In genomic region chr19:15210323-15210774, GRCh38 we compare ENCODE assay signal across 11 cellular contexts. TPM values are rescaled to one million over a fixed set of nuclear protein-coding genes. Genes with fewer than 3 reads are reported as not detected.
DNase-seq lines count a peak whose midpoint lies in the region; ATAC-seq and TF ChIP-seq lines count a peak whose summit lies in the region.
"Had no signal": no experiment of that assay in that cellular context is flagged by ENCODE, and none has a peak within 500 bp of the region (broad histone marks: within the 10 kb centered on the region; RNA-seq: fewer than 3 reads in every experiment).

No MANE protein-coding gene starts in this region.

- ATAC-seq in GM21825 (IDR thresholded peaks at IDR 0.05; ENCODE audit: unreplicated experiment), result no peak

- no peak for TF ChIP-seq CTCF in fibroblast of the aortic adventitia (IDR thresholded peaks at IDR 0.05; ENCODE audit: insufficient read depth, low read length)

- POLR2A ChIA-PET in activated CD4-positive, alpha-beta memory T cell treated with anti-CD3 and anti-CD28 coated beads, Interleukin-2, amount 10 ng/mL, durations not matched to agents 7 days and 5 days (lab: Charles Lee), result no interaction called here

- H3K4me1 Mint-ChIP-seq in activated CD4-positive, alpha-beta memory T cell treated with anti-CD3 and anti-CD28 coated beads, Interleukin-2, amount 10 ng/mL, durations not matched to agents 7 days and 5 days, result no peaks in the 10 kb centered on the region
- H3K4me1 Mint-ChIP-seq: activated B cell treated with CpG ODN at 0.5 μM for 24 hours, memory B cell had no signal

- no peak overlapping the region for H3K27ac Mint-ChIP-seq in activated CD4-positive, alpha-beta memory T cell treated with anti-CD3 and anti-CD28 coated beads, Interleukin-2, amount 10 ng/mL, durations not matched to agents 7 days and 5 days
- H3K27ac Mint-ChIP-seq: activated B cell treated with CpG ODN at 0.5 μM for 24 hours, memory B cell had no signal

- H3K9me3 Mint-ChIP-seq in activated CD4-positive, alpha-beta memory T cell treated with anti-CD3 and anti-CD28 coated beads, Interleukin-2, amount 10 ng/mL, durations not matched to agents 7 days and 5 days, result no peaks in the 10 kb centered on the region
- H3K9me3 Mint-ChIP-seq: activated B cell treated with CpG ODN at 0.5 μM for 24 hours, memory B cell had no signal

- H3K27me3 Mint-ChIP-seq in activated CD4-positive, alpha-beta memory T cell treated with anti-CD3 and anti-CD28 coated beads, Interleukin-2, amount 10 ng/mL, durations not matched to agents 7 days and 5 days, result no peaks in the 10 kb centered on the region

- peak; percentile 58 for DNase-seq in GM03348 (ENCODE audit: low spot score)
- peak; percentile 52 for DNase-seq in SIG-M5 (lab: John Stamatoyannopoulos, UW)
- peak; percentile 59 for DNase-seq in fibroblast of the aortic adventitia (ENCODE audit: low read depth)
- peak; percentile 85 for DNase-seq in skeletal muscle cell (ENCODE audit: low read depth)
- no peak for DNase-seq in NCI-H82 (lab: John Stamatoyannopoulos, UW)
- no peak for DNase-seq in activated CD4-positive, alpha-beta memory T cell treated with anti-CD3 and anti-CD28 coated beads, Interleukin-2, amount 10 ng/mL, durations not matched to agents 7 days and 5 days
- DNase-seq in anterior cingulate cortex (lab: John Stamatoyannopoulos, UW), result no peak
- DNase-seq: activated B cell treated with CpG ODN at 0.5 μM for 24 hours; central memory CD4-positive, alpha-beta T cell had no signal

- no peak overlapping the region for H3K4me3 ChIP-seq in fibroblast of the aortic adventitia (ENCODE audit: low read depth, low read length)
- no peak overlapping the region for H3K4me3 ChIP-seq in skeletal muscle cell (ENCODE audit: low read depth, low read length)

- no peak overlapping the region for H3K4me3 Mint-ChIP-seq in activated CD4-positive, alpha-beta memory T cell treated with anti-CD3 and anti-CD28 coated beads, Interleukin-2, amount 10 ng/mL, durations not matched to agents 7 days and 5 days
- H3K4me3 Mint-ChIP-seq: activated B cell treated with CpG ODN at 0.5 μM for 24 hours, memory B cell had no signal

- CTCF ChIA-PET in activated CD4-positive, alpha-beta memory T cell treated with anti-CD3 and anti-CD28 coated beads, Interleukin-2, amount 10 ng/mL, durations not matched to agents 7 days and 5 days (lab: Charles Lee), result no interaction called here

- no peaks in the 10 kb centered on the region for H3K36me3 Mint-ChIP-seq in activated CD4-positive, alpha-beta memory T cell treated with anti-CD3 and anti-CD28 coated beads, Interleukin-2, amount 10 ng/mL, durations not matched to agents 7 days and 5 days (ENCODE audit: low read depth)
- H3K36me3 Mint-ChIP-seq: memory B cell had no signal

RNA-seq across cellular contexts. Expression of gene NOTCH3, which starts 9.6 kb away (rescaled TPM):
- 39.4 and 44.4 TPM in 2 replicates for total RNA-seq in fibroblast of the aortic adventitia (ENCODE audit: low replicate concordance)
- total RNA-seq in activated CD4-positive, alpha-beta memory T cell treated with anti-CD3 and anti-CD28 coated beads, Interleukin-2, amount 10 ng/mL, durations not matched to agents 7 days and 5 days, result not detected
- total RNA-seq: activated B cell treated with CpG ODN at 0.5 μM for 24 hours had no signal

RNA-seq across cellular contexts. Expression of gene EPHX3, which starts 21.9 kb away (rescaled TPM):
- total RNA-seq in fibroblast of the aortic adventitia (ENCODE audit: low replicate concordance), result 0.09 TPM in 1 of 2 replicates, not detected in the other
- under 1 TPM in 1 of 2 experiments, not detected in 1; 0.20 TPM for total RNA-seq in activated CD4-positive, alpha-beta memory T cell treated with anti-CD3 and anti-CD28 coated beads, Interleukin-2, amount 10 ng/mL, durations not matched to agents 7 days and 5 days
- total RNA-seq: activated B cell treated with CpG ODN at 0.5 μM for 24 hours had no signal

Comparison
In these comparisons a context has a peak if more than half of its experiments do, and no peak if none do; other contexts are left out.
1. DNase-seq: peak in GM03348 (single experiment), SIG-M5 (single experiment), fibroblast of the aortic adventitia (single experiment) and skeletal muscle cell (single experiment); none in NCI-H82 (single experiment), activated CD4-positive, alpha-beta memory T cell treated with anti-CD3 and anti-CD28 coated beads, Interleukin-2, amount 10 ng/mL, durations not matched to agents 7 days and 5 days (single experiment) and anterior cingulate cortex (0 of 58).
2. RNA of gene NOTCH3, which starts 9.6 kb away (total RNA-seq): 39.4 to 44.4 TPM in fibroblast of the aortic adventitia; not detected in activated CD4-positive, alpha-beta memory T cell treated with anti-CD3 and anti-CD28 coated beads, Interleukin-2, amount 10 ng/mL, durations not matched to agents 7 days and 5 days; every median in the first group is over 10 times any median in the second.